In the genomic region with DNA sequence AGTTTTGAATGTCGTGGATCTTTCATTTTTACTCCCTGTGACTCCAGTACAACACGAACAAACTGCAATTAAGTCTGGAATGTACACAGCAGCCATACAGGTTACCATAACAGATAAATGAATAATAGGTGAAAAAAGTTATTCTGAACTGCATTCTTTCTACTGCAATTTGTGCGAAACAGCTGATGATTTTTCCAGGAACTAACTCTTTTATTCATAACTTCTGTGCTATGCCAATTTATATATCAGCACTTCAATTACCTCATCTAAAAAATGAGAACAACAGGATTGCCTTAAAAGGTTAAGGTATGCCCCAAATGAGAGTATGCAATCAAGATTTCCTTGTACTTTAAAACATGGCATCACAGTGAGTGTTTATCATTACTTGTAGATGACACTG, we compare ENCODE assay signal across 23 cellular contexts.
DNase-seq lines count a peak whose midpoint lies in the region; ATAC-seq and TF ChIP-seq lines count a peak whose summit lies in the region.
"Had no signal": no experiment of that assay in that cellular context is flagged by ENCODE, and none has a peak within 500 bp of the region (broad histone marks: within the 10 kb centered on the region; RNA-seq: fewer than 3 reads in every experiment).

No MANE protein-coding gene starts in this region.

- H3K36me3 ChIP-seq in brain microvascular endothelial cell (replicated peaks) (no peaks in the 10 kb centered on the region), upper lobe of left lung (no peaks in the 10 kb centered on the region)
- H3K36me3 ChIP-seq: BLaER1 treated with 17β-estradiol and CSF1 and Interleukin-3, amounts not matched to agents 10 nM and 100 nM had no signal

- no peaks in the 10 kb centered on the region for H3K36me3 Mint-ChIP-seq in mesothelial cell of epicardium
- H3K36me3 Mint-ChIP-seq: CD8-positive, alpha-beta T cell had no signal

- H3K4me3 ChIP-seq in brain microvascular endothelial cell (ENCODE audit: low read depth, low read length), result no peak overlapping the region
- H3K4me3 ChIP-seq in upper lobe of left lung, result no peak overlapping the region
- H3K4me3 ChIP-seq: A549; BLaER1 treated with 17β-estradiol and CSF1 and Interleukin-3, amounts not matched to agents 10 nM and 100 nM had no signal

- TF ChIP-seq POLR2A in upper lobe of left lung (IDR thresholded peaks at IDR 0.05), result no peak

- in situ Hi-C loops in brain microvascular endothelial cell (cut with HindIII; ENCODE audit: low pct_ligation_motif_present, low sequenced_read_pairs), result no loop called here

- ATAC-seq in upper lobe of left lung (ENCODE audit: low FRiP score in 2 of 2), result no peak
- ATAC-seq: A549; CD8-positive, alpha-beta T cell had no signal

- peak; percentile 13 for DNase-seq in EL
- peak; percentile 4 for DNase-seq in amniotic epithelial cell (ENCODE audit: low read depth)
- DNase-seq in brain microvascular endothelial cell, result no peak
- no peak for DNase-seq in mesothelial cell of epicardium (ENCODE audit: low spot score in 2 of 2, unreplicated experiment in 2 of 2)
- DNase-seq in upper lobe of left lung, result no peak
- DNase-seq in D341Med (ENCODE audit: low spot score), result no peak
- no peak for DNase-seq in NCI-H1436 (lab: John Stamatoyannopoulos, UW)
- DNase-seq: AML-193; Caco-2; Calu3; CD4-positive, alpha-beta T cell; CD8-positive, alpha-beta T cell; DMS 273 treated with DMSO at 0.1 percent for 48 hours; DMS153; DMS53; DMS79; DND-41; GF-D8 had no signal

- TF ChIP-seq CTCF in brain microvascular endothelial cell (IDR thresholded peaks at IDR 0.05; ENCODE audit: low read depth, low read length, missing control alignments) (no peak), mesothelial cell of epicardium (IDR thresholded peaks at IDR 0.05; ENCODE audit: unreplicated experiment) (no peak), upper lobe of left lung (IDR thresholded peaks at IDR 0.05) (no peak)

- H3K4me3 Mint-ChIP-seq in mesothelial cell of epicardium, result no peak overlapping the region
- H3K4me3 Mint-ChIP-seq: B cell; CD4-positive, alpha-beta T cell; CD8-positive, alpha-beta T cell had no signal

- H3K27me3 ChIP-seq in brain microvascular endothelial cell (replicated peaks) (no peaks in the 10 kb centered on the region), upper lobe of left lung (no peaks in the 10 kb centered on the region)
- H3K27me3 ChIP-seq: BLaER1 treated with 17β-estradiol and CSF1 and Interleukin-3, amounts not matched to agents 10 nM and 100 nM had no signal

- TF ChIP-seq EP300 in upper lobe of left lung (IDR thresholded peaks at IDR 0.05), result no peak

- H3K27ac Mint-ChIP-seq in mesothelial cell of epicardium, result peak overlapping the region; percentile 79
- H3K27ac Mint-ChIP-seq: B cell; CD4-positive, alpha-beta T cell; CD8-positive, alpha-beta T cell had no signal

- H3K9me3 Mint-ChIP-seq in mesothelial cell of epicardium, result peaks cover 6% of the 10 kb centered on the region

- H3K9me3 ChIP-seq in upper lobe of left lung, result no peaks in the 10 kb centered on the region
- H3K9me3 ChIP-seq: A549; BLaER1 treated with 17β-estradiol and CSF1 and Interleukin-3, amounts not matched to agents 10 nM and 100 nM; Caco-2 had no signal

- no peaks in the 10 kb centered on the region for H3K27me3 Mint-ChIP-seq in mesothelial cell of epicardium (ENCODE audit: low read depth)
- H3K27me3 Mint-ChIP-seq: B cell; CD4-positive, alpha-beta T cell had no signal

- H3K4me1 ChIP-seq in upper lobe of left lung, result no peaks in the 10 kb centered on the region
- H3K4me1 ChIP-seq: BLaER1 treated with 17β-estradiol and CSF1 and Interleukin-3, amounts not matched to agents 10 nM and 100 nM had no signal

- peaks cover 22% of the 10 kb centered on the region for H3K4me1 Mint-ChIP-seq in mesothelial cell of epicardium
- H3K4me1 Mint-ChIP-seq: B cell had no signal

- 77 to 81% methylated on average over 3 of the region's 3 CpGs for WGBS in upper lobe of left lung, 2 donors

- H3K27ac ChIP-seq in brain microvascular endothelial cell, result peak overlapping the region; percentile 7
- H3K27ac ChIP-seq in upper lobe of left lung, result no peak overlapping the region
- H3K27ac ChIP-seq: 22Rv1; A549; BLaER1 treated with 17β-estradiol and CSF1 and Interleukin-3, amounts not matched to agents 10 nM and 100 nM; C4-2B had no signal

Comparison
In these comparisons a context has a peak if more than half of its experiments do, and no peak if none do; other contexts are left out.
1. DNase-seq: peak in EL (single experiment) and amniotic epithelial cell (single experiment); none in brain microvascular endothelial cell (single experiment), mesothelial cell of epicardium (0 of 2), upper lobe of left lung (0 of 2), D341Med (single experiment) and NCI-H1436 (single experiment).